ENCODE assay signal across 1 cellular context in the genomic region with DNA sequence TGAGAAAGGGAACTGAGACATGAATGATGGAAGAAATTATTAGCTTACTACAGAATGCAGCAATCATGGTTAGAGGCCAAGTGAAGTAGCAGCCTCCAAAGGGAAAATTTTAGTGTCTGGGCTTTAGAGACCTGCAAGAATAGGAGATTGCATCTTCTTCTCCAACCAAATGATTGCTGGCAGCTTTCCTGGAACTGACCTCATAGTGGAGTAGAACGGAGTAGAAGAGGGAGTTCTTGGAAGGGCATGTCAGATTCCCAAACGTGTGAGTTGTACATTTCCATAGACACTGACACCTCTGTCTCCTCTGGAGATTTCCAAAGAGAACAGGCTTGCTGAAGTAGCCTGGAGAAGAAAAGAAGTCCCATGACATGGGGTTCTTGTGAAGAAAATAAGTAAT.
TF ChIP-seq lines count a peak whose summit lies in the region.

No MANE protein-coding gene starts in this region.

TF ChIP-seq in SK-N-SH, 30 proteins besides CTCF, POLR2A, EP300 and RAD21 (continued from another document):
- TF ChIP-seq, protein P1, sequence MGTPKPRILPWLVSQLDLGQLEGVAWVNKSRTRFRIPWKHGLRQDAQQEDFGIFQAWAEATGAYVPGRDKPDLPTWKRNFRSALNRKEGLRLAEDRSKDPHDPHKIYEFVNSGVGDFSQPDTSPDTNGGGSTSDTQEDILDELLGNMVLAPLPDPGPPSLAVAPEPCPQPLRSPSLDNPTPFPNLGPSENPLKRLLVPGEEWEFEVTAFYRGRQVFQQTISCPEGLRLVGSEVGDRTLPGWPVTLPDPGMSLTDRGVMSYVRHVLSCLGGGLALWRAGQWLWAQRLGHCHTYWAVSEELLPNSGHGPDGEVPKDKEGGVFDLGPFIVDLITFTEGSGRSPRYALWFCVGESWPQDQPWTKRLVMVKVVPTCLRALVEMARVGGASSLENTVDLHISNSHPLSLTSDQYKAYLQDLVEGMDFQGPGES (IDR thresholded peaks at IDR 0.05; ENCODE audit: low read depth, low read length), result no peak
- no peak for TF ChIP-seq RCOR1 (IDR thresholded peaks at IDR 0.05; ENCODE audit: low read length)
- TF ChIP-seq, protein P2, sequence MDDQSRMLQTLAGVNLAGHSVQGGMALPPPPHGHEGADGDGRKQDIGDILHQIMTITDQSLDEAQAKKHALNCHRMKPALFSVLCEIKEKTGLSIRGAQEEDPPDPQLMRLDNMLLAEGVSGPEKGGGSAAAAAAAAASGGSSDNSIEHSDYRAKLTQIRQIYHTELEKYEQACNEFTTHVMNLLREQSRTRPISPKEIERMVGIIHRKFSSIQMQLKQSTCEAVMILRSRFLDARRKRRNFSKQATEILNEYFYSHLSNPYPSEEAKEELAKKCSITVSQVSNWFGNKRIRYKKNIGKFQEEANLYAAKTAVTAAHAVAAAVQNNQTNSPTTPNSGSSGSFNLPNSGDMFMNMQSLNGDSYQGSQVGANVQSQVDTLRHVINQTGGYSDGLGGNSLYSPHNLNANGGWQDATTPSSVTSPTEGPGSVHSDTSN (IDR thresholded peaks at IDR 0.05), result no peak
- no peak for TF ChIP-seq RXRA (IDR thresholded peaks at IDR 0.05; ENCODE audit: borderline replicate concordance, low read depth)
- TF ChIP-seq MEF2A (IDR thresholded peaks at IDR 0.05; ENCODE audit: borderline replicate concordance, low read depth), result no peak
- no peak for TF ChIP-seq POLR2AphosphoS5 (IDR thresholded peaks at IDR 0.05; ENCODE audit: low read depth, low read length)
- TF ChIP-seq, protein P3, sequence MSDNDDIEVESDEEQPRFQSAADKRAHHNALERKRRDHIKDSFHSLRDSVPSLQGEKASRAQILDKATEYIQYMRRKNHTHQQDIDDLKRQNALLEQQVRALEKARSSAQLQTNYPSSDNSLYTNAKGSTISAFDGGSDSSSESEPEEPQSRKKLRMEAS (IDR thresholded peaks at IDR 0.05; ENCODE audit: low read depth), result no peak
